ENCODE assay signal across 1 cellular context in genomic region chr16:19864566-19864965, GRCh38.
TF ChIP-seq lines count a peak whose summit lies in the region.

No MANE protein-coding gene starts in this region.

TF ChIP-seq in GM23338, 12 proteins besides CTCF, POLR2A, EP300 and RAD21 (continued from another document):
- no peak for TF ChIP-seq REST (IDR thresholded peaks at IDR 0.05; ENCODE audit: unreplicated experiment)
- TF ChIP-seq STAT1 (IDR thresholded peaks at IDR 0.05; ENCODE audit: unreplicated experiment): no peak
- no peak for TF ChIP-seq NANOG (IDR thresholded peaks at IDR 0.05; ENCODE audit: borderline replicate concordance)
- TF ChIP-seq ZNF462 (CRISPR knock-in tag; IDR thresholded peaks at IDR 0.05): no peak
- no peak for TF ChIP-seq JUNB (IDR thresholded peaks at IDR 0.05; ENCODE audit: unreplicated experiment)
- no peak for TF ChIP-seq POLR2AphosphoS5 (IDR thresholded peaks at IDR 0.05; ENCODE audit: low read depth)
- TF ChIP-seq EZH2phosphoT487 (IDR thresholded peaks at IDR 0.05; ENCODE audit: unreplicated experiment): no peak
TF ChIP-seq in GM23338: peak in this region for 0.
